ENCODE assay signal across 14 cellular contexts in the genomic region with DNA sequence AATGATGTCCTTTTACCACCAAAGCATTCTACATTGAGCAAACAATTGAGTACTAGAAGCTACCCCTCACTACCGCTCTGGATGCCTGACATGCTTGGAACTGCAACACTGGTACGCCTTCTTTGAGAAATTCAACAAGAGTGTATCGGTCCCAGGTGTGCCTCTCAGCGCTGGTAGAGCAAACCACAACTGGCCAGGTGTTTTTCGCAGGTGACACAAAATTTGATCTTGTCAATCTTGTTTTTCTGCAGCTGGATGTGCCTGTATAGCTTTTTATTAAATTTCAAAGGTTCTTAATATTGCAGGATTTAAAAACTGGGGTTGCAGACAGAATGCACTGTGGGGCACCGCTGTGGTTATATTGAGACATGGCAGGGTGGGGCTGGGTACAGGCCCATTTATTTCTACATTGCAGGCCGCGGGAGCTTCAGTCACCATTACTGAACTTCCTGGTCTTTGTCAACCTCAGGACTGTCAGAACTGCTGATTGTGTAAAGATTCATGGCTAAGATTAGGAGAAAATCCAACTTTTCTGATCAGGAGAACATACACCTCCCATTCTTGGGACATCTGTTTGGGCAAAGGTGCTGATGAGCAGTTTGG. TPM values are rescaled to one million over a fixed set of nuclear protein-coding genes. Genes with fewer than 3 reads are reported as not detected.
DNase-seq lines count a peak whose midpoint lies in the region; ATAC-seq and TF ChIP-seq lines count a peak whose summit lies in the region.
"Had no signal": no experiment of that assay in that cellular context is flagged by ENCODE, and none has a peak within 500 bp of the region (broad histone marks: within the 10 kb centered on the region; RNA-seq: fewer than 3 reads in every experiment).

No MANE protein-coding gene starts in this region.

- H4K5ac ChIP-seq in mesendoderm (ENCODE audit: low read length), result no peak overlapping the region

- peak overlapping the region; percentile 63 for H3K4me3 Mint-ChIP-seq in activated T-cell treated with anti-CD3 and anti-CD28 coated beads, Interleukin-2, amount 50 U/mL, for 4 hours
- H3K4me3 Mint-ChIP-seq in stimulated activated naive B cell treated with anti-CD40 and anti-IgM and Interleukin-4, amounts not matched to agents 10 μg/mL and 1 μg/mL and 100 μg/mL, for 72 hours, result no peak overlapping the region
- H3K4me3 Mint-ChIP-seq: mesothelial cell of epicardium had no signal

- no peak overlapping the region for H2AFZ ChIP-seq in OCI-LY3 (ENCODE audit: low read depth, low read length)
- H2AFZ ChIP-seq: PC-9 had no signal

- H3K9ac ChIP-seq in OCI-LY3 (ENCODE audit: low read length) (no peak overlapping the region), mesendoderm (ENCODE audit: low read length) (no peak overlapping the region)

- WGBS in mesendoderm (ENCODE audit: extremely low coverage, insufficient coverage, low lambda C conversion rate), result no CpG with 5 or more reads among the region's 8 CpGs

- H3K9me3 ChIP-seq in OCI-LY3 (ENCODE audit: insufficient read depth, low read length), result no peaks in the 10 kb centered on the region
- H3K9me3 ChIP-seq in effector memory CD4-positive, alpha-beta T cell (ENCODE audit: control insufficient read depth, low read length), result no peaks in the 10 kb centered on the region
- H3K9me3 ChIP-seq: sigmoid colon, thoracic aorta had no signal

- peak overlapping the region; percentile 99 for H3K27ac Mint-ChIP-seq in stimulated activated naive B cell treated with anti-CD40 and anti-IgM and Interleukin-4, amounts not matched to agents 10 μg/mL and 1 μg/mL and 100 μg/mL, for 72 hours
- H3K27ac Mint-ChIP-seq: mesothelial cell of epicardium had no signal

- H3K4me1 ChIP-seq in OCI-LY3 (ENCODE audit: low read length) (peaks cover 48% of the 10 kb centered on the region), mesendoderm (ENCODE audit: control insufficient read depth, low read depth, low read length) (no peaks in the 10 kb centered on the region)
- peaks cover 48% of the 10 kb centered on the region for H3K4me1 ChIP-seq in effector memory CD4-positive, alpha-beta T cell (ENCODE audit: control insufficient read depth, insufficient read depth, low read length, poor library complexity, severe bottlenecking)
- H3K4me1 ChIP-seq: sigmoid colon had no signal

- H4K20me1 ChIP-seq in OCI-LY3 (ENCODE audit: insufficient read depth, low read length), result no peaks in the 10 kb centered on the region

- no peaks in the 10 kb centered on the region for H3K79me2 ChIP-seq in OCI-LY3 (ENCODE audit: low read length)
- no peaks in the 10 kb centered on the region for H3K79me2 ChIP-seq in mesendoderm (ENCODE audit: control insufficient read depth, insufficient read depth, low read length)

- no peak overlapping the region for H2AK5ac ChIP-seq in mesendoderm (ENCODE audit: low read length)

- no peak overlapping the region for H3K18ac ChIP-seq in mesendoderm (ENCODE audit: low read length)

- no peaks in the 10 kb centered on the region for H3K27me3 Mint-ChIP-seq in activated T-cell treated with anti-CD3 and anti-CD28 coated beads, Interleukin-2, amount 50 U/mL, for 4 hours (ENCODE audit: low read depth)
- no peaks in the 10 kb centered on the region for H3K27me3 Mint-ChIP-seq in stimulated activated naive B cell treated with anti-CD40 and anti-IgM and Interleukin-4, amounts not matched to agents 10 μg/mL and 1 μg/mL and 100 μg/mL, for 72 hours

- no peak for DNase-seq in activated T-cell treated with anti-CD3 and anti-CD28 coated beads, Interleukin-2, amount 50 U/mL, for 4 hours
- no peak for DNase-seq in activated T-cell treated with anti-CD3 and anti-CD28 coated beads, Interleukin-2, amount 50 U/mL, for 1 hour
- DNase-seq in effector memory CD4-positive, alpha-beta T cell, result no peak
- no peak for DNase-seq in stimulated activated naive B cell treated with anti-CD40 and anti-IgM and Interleukin-4, amounts not matched to agents 10 μg/mL and 1 μg/mL and 100 μg/mL, for 72 hours
- no peak for DNase-seq in mesendoderm
- DNase-seq in GM20000 (ENCODE audit: low spot score), result no peak
- DNase-seq: erythroblast, PC-9, sigmoid colon had no signal

- H3K36me3 ChIP-seq in OCI-LY3 (replicated peaks; ENCODE audit: low read depth, low read length) (no peaks in the 10 kb centered on the region), mesendoderm (ENCODE audit: control insufficient read depth, insufficient read depth, low read length) (no peaks in the 10 kb centered on the region)
- no peaks in the 10 kb centered on the region for H3K36me3 ChIP-seq in effector memory CD4-positive, alpha-beta T cell (ENCODE audit: control insufficient read depth, insufficient read depth, low read length)
- H3K36me3 ChIP-seq: sigmoid colon, thoracic aorta had no signal

- no peak overlapping the region for H3K4me3 ChIP-seq in OCI-LY3 (ENCODE audit: low read length)
- H3K4me3 ChIP-seq in effector memory CD4-positive, alpha-beta T cell (ENCODE audit: insufficient read depth, low read depth, low read length, poor library complexity, severe bottlenecking), result peak overlapping the region; percentile 1
- H3K4me3 ChIP-seq in mesendoderm (ENCODE audit: low read length), result no peak overlapping the region
- H3K4me3 ChIP-seq: K562, PC-9, sigmoid colon, thoracic aorta had no signal

- no peaks in the 10 kb centered on the region for H3K36me3 Mint-ChIP-seq in activated T-cell treated with anti-CD3 and anti-CD28 coated beads, Interleukin-2, amount 50 U/mL, for 4 hours (ENCODE audit: insufficient read depth)
- no peaks in the 10 kb centered on the region for H3K36me3 Mint-ChIP-seq in stimulated activated naive B cell treated with anti-CD40 and anti-IgM and Interleukin-4, amounts not matched to agents 10 μg/mL and 1 μg/mL and 100 μg/mL, for 72 hours
- H3K36me3 Mint-ChIP-seq: mesothelial cell of epicardium had no signal

- no peaks in the 10 kb centered on the region for H3K9me3 Mint-ChIP-seq in activated T-cell treated with anti-CD3 and anti-CD28 coated beads, Interleukin-2, amount 50 U/mL, for 4 hours
- no peaks in the 10 kb centered on the region for H3K9me3 Mint-ChIP-seq in stimulated activated naive B cell treated with anti-CD40 and anti-IgM and Interleukin-4, amounts not matched to agents 10 μg/mL and 1 μg/mL and 100 μg/mL, for 72 hours
- H3K9me3 Mint-ChIP-seq: mesothelial cell of epicardium had no signal

- TF ChIP-seq CTCF in OCI-LY3 (IDR thresholded peaks at IDR 0.05; ENCODE audit: low read depth, low read length), result no peak
- no peak for TF ChIP-seq CTCF in GM20000 (IDR thresholded peaks at IDR 0.05; ENCODE audit: extremely low read depth, missing control alignments)

- 0 out of 2 replicates have a peak overlapping the region, but pooled peaks have one; percentile 75 for H3K4me2 ChIP-seq in OCI-LY3 (ENCODE audit: low read length)
- H3K4me2 ChIP-seq in mesendoderm (ENCODE audit: low read length), result no peak overlapping the region
- H3K4me2 ChIP-seq: PC-9 had no signal

- no peak overlapping the region for H3K56ac ChIP-seq in mesendoderm (ENCODE audit: low read length)

- H2BK15ac ChIP-seq in mesendoderm (replicated peaks; ENCODE audit: low read depth), result no peak overlapping the region

- H2BK5ac ChIP-seq in mesendoderm (ENCODE audit: low read length), result no peak overlapping the region

- no peak overlapping the region for H3K4ac ChIP-seq in mesendoderm (ENCODE audit: low read depth, low read length)

- no peak for ATAC-seq in activated T-cell treated with anti-CD3 and anti-CD28 coated beads, Interleukin-2, amount 50 U/mL, for 4 hours
- no peak for ATAC-seq in stimulated activated naive B cell treated with anti-CD40 and anti-IgM and Interleukin-4, amounts not matched to agents 10 μg/mL and 1 μg/mL and 100 μg/mL, for 72 hours (replicated peaks)
- ATAC-seq in HG03139 (IDR thresholded peaks at IDR 0.05; ENCODE audit: unreplicated experiment), result no peak
- ATAC-seq: K562 had no signal

- H3K27ac ChIP-seq in OCI-LY3 (ENCODE audit: low read length), result no peak overlapping the region
- peak overlapping the region; percentile 86 for H3K27ac ChIP-seq in effector memory CD4-positive, alpha-beta T cell (ENCODE audit: insufficient read depth, low read length, poor library complexity, severe bottlenecking)
- no peak overlapping the region for H3K27ac ChIP-seq in mesendoderm (ENCODE audit: low read depth, low read length)
- H3K27ac ChIP-seq: PC-9, sigmoid colon, thoracic aorta had no signal

- no peak overlapping the region for H4K8ac ChIP-seq in mesendoderm (ENCODE audit: low read depth, low read length)

- no peak overlapping the region for H2BK120ac ChIP-seq in mesendoderm (ENCODE audit: low read depth, low read length)

- H3K79me1 ChIP-seq in mesendoderm (ENCODE audit: low read length), result no peaks in the 10 kb centered on the region

- H3K27me3 ChIP-seq in OCI-LY3 (ENCODE audit: low read depth, low read length) (no peaks in the 10 kb centered on the region), mesendoderm (ENCODE audit: insufficient read depth, low read length, poor library complexity) (no peaks in the 10 kb centered on the region)
- no peaks in the 10 kb centered on the region for H3K27me3 ChIP-seq in effector memory CD4-positive, alpha-beta T cell (replicated peaks; ENCODE audit: control insufficient read depth, insufficient read depth, low read length, poor library complexity, severe bottlenecking)
- H3K27me3 ChIP-seq: sigmoid colon had no signal

- no peak overlapping the region for H3K23ac ChIP-seq in mesendoderm (ENCODE audit: low read length)

- H3K4me1 Mint-ChIP-seq in activated T-cell treated with anti-CD3 and anti-CD28 coated beads, Interleukin-2, amount 50 U/mL, for 4 hours (ENCODE audit: low read depth), result peaks cover 61% of the 10 kb centered on the region
- H3K4me1 Mint-ChIP-seq in stimulated activated naive B cell treated with anti-CD40 and anti-IgM and Interleukin-4, amounts not matched to agents 10 μg/mL and 1 μg/mL and 100 μg/mL, for 72 hours, result peaks cover 43 to 50% of the 10 kb centered on the region in 2 donors
- H3K4me1 Mint-ChIP-seq: mesothelial cell of epicardium had no signal

RNA-seq across cellular contexts. Expression of a gene that starts 4.4 kb away (rescaled TPM):
- 10 to 100 TPM; 16.3 to 25.7 (median 16.6) TPM for total RNA-seq in activated T-cell treated with anti-CD3 and anti-CD28 coated beads, Interleukin-2, amount 50 U/mL, for 4 hours
- not detected for polyA plus RNA-seq in mesendoderm (2013, experiment 1 of 2)
- not detected for polyA plus RNA-seq in mesendoderm (2013, experiment 2 of 2)
- total RNA-seq: mesothelial cell of epicardium, PC-9 had no signal
- polyA plus RNA-seq: K562 had no signal

RNA-seq across cellular contexts. Expression of a gene that starts 7.8 kb away (rescaled TPM):
- total RNA-seq in activated T-cell treated with anti-CD3 and anti-CD28 coated beads, Interleukin-2, amount 50 U/mL, for 4 hours, result 1 to 10 TPM; 2.9 to 6.2 (median 3.9) TPM
- 0.14 TPM for polyA plus RNA-seq in mesendoderm (2013, experiment 1 of 2)
- polyA plus RNA-seq in mesendoderm (2013, experiment 2 of 2), result 0.14 TPM
- polyA plus RNA-seq: K562 had no signal

RNA-seq across cellular contexts. Expression of a gene that starts 56.3 kb away (rescaled TPM):
- 100 to 1,000 TPM in 1 of 3 donors, 10 to 100 TPM in 2; 84.5 to 133 (median 88.4) TPM for total RNA-seq in activated T-cell treated with anti-CD3 and anti-CD28 coated beads, Interleukin-2, amount 50 U/mL, for 4 hours
- 6.6 TPM for polyA plus RNA-seq in mesendoderm (2013, experiment 1 of 2)
- 7.1 TPM for polyA plus RNA-seq in mesendoderm (2013, experiment 2 of 2)
